Comparison of ENCODE assay signal across 13 cellular contexts in genomic region chr16:85329999-85330693, GRCh38.
DNase-seq lines count a peak whose midpoint lies in the region; TF ChIP-seq lines count a peak whose summit lies in the region.
"Had no signal": no experiment of that assay in that cellular context is flagged by ENCODE, and none has a peak within 500 bp of the region (broad histone marks: within the 10 kb centered on the region; RNA-seq: fewer than 3 reads in every experiment).

No MANE protein-coding gene starts in this region.

- H3K36me3 Mint-ChIP-seq in brain = no peaks in the 10 kb centered on the region
- H3K36me3 Mint-ChIP-seq: activated CD8-positive, alpha-beta memory T cell treated with anti-CD3 and anti-CD28 coated beads, Interleukin-2, amount 10 ng/mL, durations not matched to agents 7 days and 5 days; IgD-negative memory B cell; natural killer cell treated with Interleukin-12 subunit alpha and Interleukin-12 subunit beta and Interleukin-15 and Interleukin-18, amount 100 ng/mL, for 72 hours had no signal

- H3K4me1 Mint-ChIP-seq in brain = peaks cover 68% of the 10 kb centered on the region

- H3K36me3 ChIP-seq in neuronal stem cell (replicated peaks in 1 of 2; ENCODE audit: control insufficient read depth in 2 of 2, insufficient read depth in 2 of 2, low read length in 2 of 2) = no peaks in the 10 kb centered on the region
- no peaks in the 10 kb centered on the region for H3K36me3 ChIP-seq in stomach

- no peaks in the 10 kb centered on the region for H3K79me1 ChIP-seq in neuronal stem cell (ENCODE audit: low read depth, low read length)

- peak overlapping the region; percentile 45 for H3K23ac ChIP-seq in neuronal stem cell (ENCODE audit: low read depth, low read length, poor library complexity)

- H4K8ac ChIP-seq in neuronal stem cell (ENCODE audit: low read depth, low read length) = no peak overlapping the region

- H3K4me2 ChIP-seq in neuronal stem cell (ENCODE audit: insufficient read depth, low read length, poor library complexity, severe bottlenecking) = peak overlapping the region; percentile 59

- TF ChIP-seq POLR2A in stomach (IDR thresholded peaks at IDR 0.05) = no peak

- H3K4me3 Mint-ChIP-seq in brain = peak overlapping the region; percentile 30 to 69 (median 44)
- H3K4me3 Mint-ChIP-seq: activated CD8-positive, alpha-beta memory T cell treated with anti-CD3 and anti-CD28 coated beads, Interleukin-2, amount 10 ng/mL, durations not matched to agents 7 days and 5 days; IgD-negative memory B cell; natural killer cell treated with Interleukin-12 subunit alpha and Interleukin-12 subunit beta and Interleukin-15 and Interleukin-18, amount 100 ng/mL, for 72 hours had no signal

- DNase-seq in DMS79 treated with DMSO at 0.1 percent for 48 hours (lab: John Stamatoyannopoulos, UW) (peak; percentile 25), DMS79 (lab: John Stamatoyannopoulos, UW) (no peak), NAMALWA (ENCODE audit: low spot score) (peak; percentile 38), neuronal stem cell (ENCODE audit: low spot score) (peak; percentile 54), stomach (no peak), HEK293T (ENCODE audit: extremely low spot score) (no peak)
- DNase-seq in effector CD8-positive, alpha-beta T cell (lab: John Stamatoyannopoulos, UW) = no peak
- DNase-seq: activated CD8-positive, alpha-beta memory T cell treated with anti-CD3 and anti-CD28 coated beads, Interleukin-2, amount 10 ng/mL, durations not matched to agents 7 days and 5 days; GOT3 had no signal

- no peak overlapping the region for H3K14ac ChIP-seq in neuronal stem cell (ENCODE audit: low read length)

- H3K9me3 ChIP-seq in neuronal stem cell (replicated peaks in 1 of 2; ENCODE audit: control insufficient read depth in 2 of 2, insufficient read depth in 1 of 2, low read depth in 1 of 2, low read length in 2 of 2) (peaks cover 0 to 2% of the 10 kb centered on the region in 2 donors), stomach (no peaks in the 10 kb centered on the region)

- H3K4me1 ChIP-seq in neuronal stem cell (ENCODE audit: control insufficient read depth in 2 of 2, insufficient read depth in 1 of 2, low read depth in 1 of 2, low read length in 2 of 2) = peaks cover 48 to 60% of the 10 kb centered on the region in 2 donors
- peaks cover 39 to 58% (median 46%) of the 10 kb centered on the region in 4 donors for H3K4me1 ChIP-seq in stomach

- no CpG with 5 or more reads among the region's 21 CpGs for WGBS in neuronal stem cell (ENCODE audit: extremely low coverage in 2 of 2, insufficient read length in 2 of 2, insufficient replicate concordance in 1 of 2), 2 donors
- 51 to 62% (median 60%) methylated on average over 18 to 21 of the region's 21 CpGs for WGBS in stomach, 5 donors

- H3K4ac ChIP-seq in neuronal stem cell (ENCODE audit: low read length) = no peak overlapping the region

- intact Hi-C loops in stomach (cut with DNase I; ENCODE audit: low total_unique reads) = no loop called here

- H2AK5ac ChIP-seq in neuronal stem cell (ENCODE audit: low read depth, low read length) = peak overlapping the region; percentile 98

- peak overlapping the region; percentile 70 for H2BK5ac ChIP-seq in neuronal stem cell (ENCODE audit: low read length)

- H3K9me3 Mint-ChIP-seq in brain = peaks cover 0 to 2% (median 0%) of the 10 kb centered on the region in 5 experiments
- H3K9me3 Mint-ChIP-seq: natural killer cell treated with Interleukin-12 subunit alpha and Interleukin-12 subunit beta and Interleukin-15 and Interleukin-18, amount 100 ng/mL, for 72 hours had no signal

- peak overlapping the region in 1 of 2 donors; percentile 24 for H3K4me3 ChIP-seq in neuronal stem cell (ENCODE audit: low read length in 2 of 2)
- no peak overlapping the region for H3K4me3 ChIP-seq in stomach
- H3K4me3 ChIP-seq: GM12878 had no signal

- H3K18ac ChIP-seq in neuronal stem cell (ENCODE audit: low read length) = peak overlapping the region; percentile 86

- H2BK12ac ChIP-seq in neuronal stem cell (ENCODE audit: low read length) = peak overlapping the region; percentile 1

- POLR2A ChIA-PET in HEK293T (lab: Yijun Ruan, JAX) = no interaction called here

- H3K27ac Mint-ChIP-seq in brain = peak overlapping the region; percentile 69 to 90 (median 84)
- H3K27ac Mint-ChIP-seq: activated CD8-positive, alpha-beta memory T cell treated with anti-CD3 and anti-CD28 coated beads, Interleukin-2, amount 10 ng/mL, durations not matched to agents 7 days and 5 days; IgD-negative memory B cell; natural killer cell treated with Interleukin-12 subunit alpha and Interleukin-12 subunit beta and Interleukin-15 and Interleukin-18, amount 100 ng/mL, for 72 hours had no signal

- H2BK15ac ChIP-seq in neuronal stem cell (ENCODE audit: low read length) = peak overlapping the region; percentile 46

- H4K91ac ChIP-seq in neuronal stem cell (ENCODE audit: low read depth, low read length, poor library complexity) = no peak overlapping the region

- CTCF ChIA-PET in HEK293T (lab: Yijun Ruan, JAX) = interaction anchor here (0.7 to 1.3 kb wide), 7 partner anchors 11 to 286 kb away, joined by 3 to 7 read pairs (median 3); no protein-coding TSS in a partner anchor

- H3K27me3 ChIP-seq in neuronal stem cell (ENCODE audit: control insufficient read depth in 3 of 3, insufficient read depth in 3 of 3, low read depth in 1 of 3, low read length in 3 of 3) = peaks cover 0 to 28% (median 0%) of the 10 kb centered on the region in 3 experiments
- H3K27me3 ChIP-seq in stomach = peaks cover 0 to 20% (median 0%) of the 10 kb centered on the region in 3 donors

- no peak overlapping the region for H3K27ac ChIP-seq in neuronal stem cell (replicated peaks; ENCODE audit: low read length)
- peak overlapping the region in 2 of 5 donors; percentile 19 to 63 for H3K27ac ChIP-seq in stomach

- no peak for TF ChIP-seq EP300 in stomach (IDR thresholded peaks at IDR 0.05)

- no peak overlapping the region for H2BK120ac ChIP-seq in neuronal stem cell (ENCODE audit: low read depth, low read length)

- TF ChIP-seq CTCF in brain (conservative IDR thresholded peaks at IDR 0.05) (no peak), stomach (IDR thresholded peaks at IDR 0.05) (no peak)

- no peak overlapping the region for H3K9ac ChIP-seq in neuronal stem cell (ENCODE audit: low read depth, low read length, poor library complexity)

- no peak overlapping the region for H2AFZ ChIP-seq in neuronal stem cell (ENCODE audit: low read length)

- H3K27me3 Mint-ChIP-seq in brain = peaks cover 4% of the 10 kb centered on the region

TF ChIP-seq in HEK293T, 16 proteins besides CTCF, POLR2A, EP300 and RAD21:
- TF ChIP-seq FOXM1 (IDR thresholded peaks at IDR 0.05; ENCODE audit: borderline replicate concordance) (no peak), NFRKB (IDR thresholded peaks at IDR 0.05) (no peak), ARNT (IDR thresholded peaks at IDR 0.05) (no peak), L3MBTL2 (conservative IDR thresholded peaks at IDR 0.05) (no peak), ZNF384 (IDR thresholded peaks at IDR 0.05) (no peak), FOXK2 (IDR thresholded peaks at IDR 0.05) (no peak), TARDBP (IDR thresholded peaks at IDR 0.05) (no peak), BHLHE40 (IDR thresholded peaks at IDR 0.05; ENCODE audit: borderline replicate concordance) (no peak), HDGF (IDR thresholded peaks at IDR 0.05; ENCODE audit: borderline replicate concordance) (no peak), CTBP1 (IDR thresholded peaks at IDR 0.05; ENCODE audit: borderline replicate concordance) (no peak), ELF4 (IDR thresholded peaks at IDR 0.05) (no peak), SUZ12 (IDR thresholded peaks at IDR 0.05) (no peak), PKNOX1 (IDR thresholded peaks at IDR 0.05) (no peak), SP1 (IDR thresholded peaks at IDR 0.05) (no peak), LEF1 (IDR thresholded peaks at IDR 0.05; ENCODE audit: borderline replicate concordance) (no peak)

Comparison
In these comparisons a context has a peak if more than half of its experiments do, and no peak if none do; other contexts are left out.
1. DNase-seq: peak in DMS79 treated with DMSO at 0.1 percent for 48 hours (single experiment), NAMALWA (single experiment) and neuronal stem cell (single experiment); none in DMS79 (single experiment), stomach (single experiment), effector CD8-positive, alpha-beta T cell (single experiment) and HEK293T (single experiment).